Comparison of ENCODE assay signal across 12 cellular contexts in the genomic region with DNA sequence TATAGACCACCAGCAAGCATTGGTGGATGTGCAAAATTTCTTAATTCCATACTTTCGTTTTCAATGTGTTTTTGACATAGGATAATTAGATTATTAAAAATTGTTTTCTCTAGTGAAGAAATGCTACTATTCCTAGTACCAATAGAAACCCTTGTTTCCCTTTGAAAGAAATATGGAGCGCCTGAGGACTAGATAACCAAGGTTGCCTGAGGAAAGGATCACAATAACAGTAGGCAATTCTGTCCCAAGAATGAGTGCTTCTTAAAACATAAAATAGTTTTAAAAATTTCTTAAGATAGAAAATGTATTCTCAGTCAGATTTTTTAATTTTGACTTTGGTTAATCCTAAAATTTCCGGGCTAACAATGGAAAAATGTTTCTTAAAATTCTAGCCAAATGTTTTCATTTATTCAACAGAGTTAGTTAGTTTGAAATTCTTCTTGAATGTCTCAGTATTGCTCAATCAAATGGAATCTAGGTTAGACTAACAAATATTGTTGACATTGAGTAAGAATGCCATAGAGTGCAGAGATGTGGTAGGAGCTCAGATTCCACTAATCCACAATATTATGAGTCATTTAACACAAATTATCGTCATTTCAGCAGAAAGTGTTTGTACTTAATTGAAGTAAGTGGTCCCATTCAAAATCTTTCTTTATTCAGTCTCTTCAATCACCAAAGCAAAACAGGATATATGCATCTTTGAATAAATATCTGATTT.
A peak's percentile ranks its signal among the peaks of the same experiment; 100 is the strongest.
DNase-seq lines count a peak whose midpoint lies in the region; ATAC-seq and TF ChIP-seq lines count a peak whose summit lies in the region.
"Had no signal": no experiment of that assay in that cellular context is flagged by ENCODE, and none has a peak within 500 bp of the region (broad histone marks: within the 10 kb centered on the region; RNA-seq: fewer than 3 reads in every experiment).

No MANE protein-coding gene starts in this region.

- no peak overlapping the region for H3K4me3 ChIP-seq in HFF-Myc (replicated peaks; ENCODE audit: low read depth, low read length)
- H3K4me3 ChIP-seq in brain microvascular endothelial cell (ENCODE audit: low read depth, low read length), result no peak overlapping the region
- H3K4me3 ChIP-seq: tibial nerve had no signal

- in situ Hi-C loops in brain microvascular endothelial cell (cut with HindIII; ENCODE audit: low pct_ligation_motif_present, low sequenced_read_pairs), result no loop called here

- peak; percentile 90 for DNase-seq in A172 (ENCODE audit: low spot score)
- peak; percentile 44 for DNase-seq in HFF-Myc (ENCODE audit: extremely low read depth, low read depth)
- DNase-seq in brain microvascular endothelial cell, result peak; percentile 7
- DNase-seq in kidney tubule cell (ENCODE audit: low spot score), result peak; percentile 91
- no peak for DNase-seq in mucosa of gallbladder (ENCODE audit: low spot score)
- no peak for DNase-seq in activated CD4-positive, alpha-beta T cell treated with anti-CD3 and anti-CD28 coated beads for 48 hours
- DNase-seq: CD4-positive, alpha-beta memory T cell; Karpas-422; SHP77 treated with DMSO at 0.1 percent for 48 hours had no signal

- H3K27ac ChIP-seq in brain microvascular endothelial cell, result no peak overlapping the region
- H3K27ac ChIP-seq: tibial nerve had no signal

- ATAC-seq in HG03045 (IDR thresholded peaks at IDR 0.05; ENCODE audit: unreplicated experiment), result no peak
- no peak for ATAC-seq in HG02610 (IDR thresholded peaks at IDR 0.05; ENCODE audit: unreplicated experiment)

- no peak for TF ChIP-seq CTCF in HFF-Myc (IDR thresholded peaks at IDR 0.05; ENCODE audit: low read depth, low read length, missing control alignments)
- no peak for TF ChIP-seq CTCF in brain microvascular endothelial cell (IDR thresholded peaks at IDR 0.05; ENCODE audit: low read depth, low read length, missing control alignments)

- no peaks in the 10 kb centered on the region for H3K36me3 ChIP-seq in brain microvascular endothelial cell (replicated peaks)
- H3K36me3 ChIP-seq: tibial nerve had no signal

- H3K27me3 ChIP-seq in brain microvascular endothelial cell (replicated peaks), result no peaks in the 10 kb centered on the region
- H3K27me3 ChIP-seq: tibial nerve had no signal

Comparison
In these comparisons a context has a peak if more than half of its experiments do, and no peak if none do; other contexts are left out.
1. DNase-seq: peak in A172 (single experiment), HFF-Myc (single experiment), brain microvascular endothelial cell (single experiment) and kidney tubule cell (single experiment); none in mucosa of gallbladder (single experiment) and activated CD4-positive, alpha-beta T cell treated with anti-CD3 and anti-CD28 coated beads for 48 hours (single experiment).